Comparison of ENCODE assay signal across 1 cellular context in the genomic region with DNA sequence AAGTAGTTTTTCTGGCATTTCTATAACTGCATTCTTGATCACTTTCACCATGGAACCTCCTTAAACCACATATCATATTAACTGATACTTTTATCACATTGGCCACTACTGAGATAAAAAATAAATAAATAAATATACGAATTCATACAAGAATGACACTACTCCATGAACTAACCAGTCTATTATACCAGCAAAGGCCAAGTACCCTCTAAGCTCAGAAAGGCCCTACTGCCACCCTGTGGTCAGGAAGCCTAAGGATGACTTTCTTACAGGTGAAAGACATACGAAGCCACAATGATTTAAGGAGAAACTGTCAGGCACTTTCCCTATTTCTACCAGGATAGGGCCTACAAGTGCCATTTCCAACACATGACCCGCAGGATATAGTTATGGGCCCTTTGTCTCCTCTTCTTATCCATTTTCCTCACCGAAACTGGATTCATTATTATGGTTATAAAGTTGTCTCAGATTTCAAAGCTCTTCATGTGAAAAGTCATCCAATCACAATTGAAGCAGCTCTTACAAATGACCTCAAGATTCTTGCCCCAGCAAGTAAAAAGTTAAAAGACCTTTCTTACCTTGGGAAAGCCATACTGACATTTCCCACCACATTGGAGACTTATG.
TF ChIP-seq lines count a peak whose summit lies in the region.

No MANE protein-coding gene starts in this region.

TF ChIP-seq in GM12878, 131 proteins besides CTCF, POLR2A, EP300 and RAD21:
- TF ChIP-seq ZNF622 (IDR thresholded peaks at IDR 0.05) (no peak), KDM1A (IDR thresholded peaks at IDR 0.05; ENCODE audit: borderline replicate concordance) (no peak), RUNX3 (IDR thresholded peaks at IDR 0.05; ENCODE audit: low read length) (peak; percentile 68), RAD51 (IDR thresholded peaks at IDR 0.05) (peak; percentile 24; the same call in 1 of the 2 replicates), FOXM1 (IDR thresholded peaks at IDR 0.05; ENCODE audit: low read depth, low read length) (peak; percentile 46), SMARCA5 (IDR thresholded peaks at IDR 0.05) (peak; percentile 42; the same call in 1 of the 2 replicates), SMC3 (IDR thresholded peaks at IDR 0.05; ENCODE audit: borderline replicate concordance, low read length) (peak; percentile 99), CHD1 (IDR thresholded peaks at IDR 0.05; ENCODE audit: low read depth, low read length) (no peak), YY1 (IDR thresholded peaks at IDR 0.05; ENCODE audit: low read depth, low read length) (0 out of 2 replicates have a peak, but pooled peaks have one; percentile 48), ATF7 (IDR thresholded peaks at IDR 0.05; ENCODE audit: low read depth) (peak; percentile 29; the same call in 1 of the 2 replicates)
- TF ChIP-seq, protein P1, sequence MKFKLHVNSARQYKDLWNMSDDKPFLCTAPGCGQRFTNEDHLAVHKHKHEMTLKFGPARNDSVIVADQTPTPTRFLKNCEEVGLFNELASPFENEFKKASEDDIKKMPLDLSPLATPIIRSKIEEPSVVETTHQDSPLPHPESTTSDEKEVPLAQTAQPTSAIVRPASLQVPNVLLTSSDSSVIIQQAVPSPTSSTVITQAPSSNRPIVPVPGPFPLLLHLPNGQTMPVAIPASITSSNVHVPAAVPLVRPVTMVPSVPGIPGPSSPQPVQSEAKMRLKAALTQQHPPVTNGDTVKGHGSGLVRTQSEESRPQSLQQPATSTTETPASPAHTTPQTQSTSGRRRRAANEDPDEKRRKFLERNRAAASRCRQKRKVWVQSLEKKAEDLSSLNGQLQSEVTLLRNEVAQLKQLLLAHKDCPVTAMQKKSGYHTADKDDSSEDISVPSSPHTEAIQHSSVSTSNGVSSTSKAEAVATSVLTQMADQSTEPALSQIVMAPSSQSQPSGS (IDR thresholded peaks at IDR 0.05; ENCODE audit: low read length): no peak
